18 cellular contexts compared by ENCODE assay signal in the genomic region with DNA sequence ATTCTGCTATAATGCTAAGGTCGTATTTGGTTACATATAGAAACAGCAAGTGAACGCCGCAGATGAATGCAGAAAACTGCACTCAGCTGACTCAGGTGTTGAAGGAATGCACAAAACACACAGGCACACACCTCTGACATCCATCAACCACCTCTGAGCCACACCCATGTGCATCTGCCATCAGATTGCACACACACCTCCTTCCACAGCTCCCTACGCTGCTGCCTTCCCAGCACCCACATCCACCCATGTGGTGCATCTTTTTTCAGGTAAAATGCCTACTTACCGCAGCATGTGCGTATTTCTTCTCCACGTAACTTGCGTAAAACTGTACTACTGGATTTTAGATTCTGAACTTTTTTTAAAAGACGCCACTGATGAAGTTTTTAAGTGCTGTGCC. TPM values are rescaled to one million over a fixed set of nuclear protein-coding genes. Genes with fewer than 3 reads are reported as not detected.
DNase-seq lines count a peak whose midpoint lies in the region; ATAC-seq and TF ChIP-seq lines count a peak whose summit lies in the region.
"Had no signal": no experiment of that assay in that cellular context is flagged by ENCODE, and none has a peak within 500 bp of the region (broad histone marks: within the 10 kb centered on the region; RNA-seq: fewer than 3 reads in every experiment).

No MANE protein-coding gene starts in this region.

- intact Hi-C loops in activated T-helper 2 cell treated with anti-CD3 and anti-CD28 coated beads, Interferon-gamma antibody, Interleukin-2, Interleukin-4, amounts not matched to agents 10 μg/mL and 5 μg/mL and 100 μg/mL, durations not matched to agents 14 hours and 24 hours and 36 hours (cut with micrococcal nuclease) = loop anchor here (10.0 kb wide), 1 partner anchor 276 kb away; no protein-coding TSS in a partner anchor
- intact Hi-C loops in left colon (cut with DNase I, micrococcal nuclease) (loop anchor here in 1 of 2 donors (10.0 kb wide), 1 partner anchor 66 kb away; no protein-coding TSS in a partner anchor), mammary epithelial cell (cut with micrococcal nuclease) (loop anchor here (10.0 kb wide), 1 partner anchor 766 kb away; the partner anchor contains the start of gene FGF18)

- 97% methylated on average over 9 of the region's 9 CpGs for WGBS in mammary epithelial cell (ENCODE audit: low coverage, missing lambda C conversion rate)

- H3K27ac Mint-ChIP-seq in stimulated activated naive CD8-positive, alpha-beta T cell treated with anti-CD3 and anti-CD28 coated beads, Interleukin-15, Interleukin-2, amounts not matched to agents 100 ng/mL and 50 ng/mL, for 24 hours = peak overlapping the region; percentile 95
- H3K27ac Mint-ChIP-seq in activated T-helper 2 cell treated with anti-CD3 and anti-CD28 coated beads, Interferon-gamma antibody, Interleukin-2, Interleukin-4, amounts not matched to agents 10 μg/mL and 5 μg/mL and 100 μg/mL, durations not matched to agents 14 hours and 24 hours and 36 hours = peak overlapping the region; percentile 75

- TF ChIP-seq CTCF in mammary epithelial cell (conservative IDR thresholded peaks at IDR 0.05 in 1 of 2, IDR thresholded peaks at IDR 0.05 in 1 of 2; ENCODE audit: extremely low read depth in 1 of 2, insufficient read depth in 1 of 2, low read depth in 1 of 2, low read length in 2 of 2) = no peak

- no peaks in the 10 kb centered on the region for H4K20me1 ChIP-seq in mammary epithelial cell (ENCODE audit: insufficient read depth, low read length)

- CTCF ChIA-PET in mammary epithelial cell (lab: Charles Lee; ENCODE audit: low non-redundant PET) = no interaction called here

- no peaks in the 10 kb centered on the region for H3K27me3 Mint-ChIP-seq in stimulated activated naive CD8-positive, alpha-beta T cell treated with anti-CD3 and anti-CD28 coated beads, Interleukin-15, Interleukin-2, amounts not matched to agents 100 ng/mL and 50 ng/mL, for 24 hours
- H3K27me3 Mint-ChIP-seq in activated T-helper 2 cell treated with anti-CD3 and anti-CD28 coated beads, Interferon-gamma antibody, Interleukin-2, Interleukin-4, amounts not matched to agents 10 μg/mL and 5 μg/mL and 100 μg/mL, durations not matched to agents 14 hours and 24 hours and 36 hours (ENCODE audit: low read depth) = no peaks in the 10 kb centered on the region

- H3K27me3 ChIP-seq in mammary epithelial cell (ENCODE audit: insufficient read depth, low read length) = no peaks in the 10 kb centered on the region
- H3K27me3 ChIP-seq: MG63 had no signal

- no peak overlapping the region for H3K4me2 ChIP-seq in mammary epithelial cell (ENCODE audit: insufficient read depth, low read depth, low read length)
- H3K4me2 ChIP-seq: smooth muscle cell had no signal

- in situ Hi-C loops in mammary epithelial cell (cut with MboI; ENCODE audit: low sequenced_read_pairs in 2 of 2) = loop anchor here (5.0 to 25.0 kb wide), 2 partner anchors 79 to 269 kb away; no protein-coding TSS in a partner anchor

- no peak for DNase-seq in stimulated activated naive CD8-positive, alpha-beta T cell treated with anti-CD3 and anti-CD28 coated beads, Interleukin-15, Interleukin-2, amounts not matched to agents 100 U/mL and 50 U/mL, for 24 hours
- DNase-seq in activated T-helper 2 cell treated with anti-CD3 and anti-CD28 coated beads, Interferon-gamma antibody, Interleukin-2, Interleukin-4, amounts not matched to agents 10 μg/mL and 5 μg/mL and 100 μg/mL, durations not matched to agents 14 hours and 24 hours and 36 hours (ENCODE audit: low spot score) = no peak
- DNase-seq in left colon (no peak), mammary epithelial cell (no peak), HuH-7 (ENCODE audit: low spot score) (no peak), DMS79 (lab: John Stamatoyannopoulos, UW) (no peak)
- DNase-seq: hypothalamus, MG63, NCI-H2171 treated with DMSO at 0.1 percent for 48 hours had no signal

- no peak overlapping the region for H2AFZ ChIP-seq in mammary epithelial cell (ENCODE audit: low read depth, low read length)

- peaks cover 100% of the 10 kb centered on the region for H3K79me2 ChIP-seq in mammary epithelial cell (ENCODE audit: insufficient read depth, low read length)

- no peaks in the 10 kb centered on the region for H3K9me3 ChIP-seq in mammary epithelial cell (replicated peaks; ENCODE audit: insufficient read depth, low read length)
- H3K9me3 ChIP-seq: thoracic aorta had no signal

- no peaks in the 10 kb centered on the region for H3K36me3 ChIP-seq in mammary epithelial cell (ENCODE audit: insufficient read depth, low read length)

- peaks cover 100% of the 10 kb centered on the region for H3K4me1 Mint-ChIP-seq in stimulated activated naive CD8-positive, alpha-beta T cell treated with anti-CD3 and anti-CD28 coated beads, Interleukin-15, Interleukin-2, amounts not matched to agents 100 ng/mL and 50 ng/mL, for 24 hours (ENCODE audit: low read depth)
- H3K4me1 Mint-ChIP-seq in activated T-helper 2 cell treated with anti-CD3 and anti-CD28 coated beads, Interferon-gamma antibody, Interleukin-2, Interleukin-4, amounts not matched to agents 10 μg/mL and 5 μg/mL and 100 μg/mL, durations not matched to agents 14 hours and 24 hours and 36 hours (ENCODE audit: low read depth) = peaks cover 73% of the 10 kb centered on the region

- H3K4me3 ChIP-seq in mammary epithelial cell (replicated peaks in 1 of 3; ENCODE audit: insufficient read depth in 1 of 3, low read depth in 2 of 3, low read length in 3 of 3) = no peak overlapping the region
- H3K4me3 ChIP-seq: MG63, smooth muscle cell, thoracic aorta had no signal

- no peaks in the 10 kb centered on the region for H3K9me3 Mint-ChIP-seq in stimulated activated naive CD8-positive, alpha-beta T cell treated with anti-CD3 and anti-CD28 coated beads, Interleukin-15, Interleukin-2, amounts not matched to agents 100 ng/mL and 50 ng/mL, for 24 hours
- H3K9me3 Mint-ChIP-seq in activated T-helper 2 cell treated with anti-CD3 and anti-CD28 coated beads, Interferon-gamma antibody, Interleukin-2, Interleukin-4, amounts not matched to agents 10 μg/mL and 5 μg/mL and 100 μg/mL, durations not matched to agents 14 hours and 24 hours and 36 hours = no peaks in the 10 kb centered on the region

- H3K4me1 ChIP-seq in mammary epithelial cell (ENCODE audit: insufficient read depth, low read length) = peaks cover 12% of the 10 kb centered on the region

- peaks cover 27% of the 10 kb centered on the region for H3K36me3 Mint-ChIP-seq in stimulated activated naive CD8-positive, alpha-beta T cell treated with anti-CD3 and anti-CD28 coated beads, Interleukin-15, Interleukin-2, amounts not matched to agents 100 ng/mL and 50 ng/mL, for 24 hours (ENCODE audit: low read depth)
- H3K36me3 Mint-ChIP-seq in activated T-helper 2 cell treated with anti-CD3 and anti-CD28 coated beads, Interferon-gamma antibody, Interleukin-2, Interleukin-4, amounts not matched to agents 10 μg/mL and 5 μg/mL and 100 μg/mL, durations not matched to agents 14 hours and 24 hours and 36 hours (ENCODE audit: low read depth) = peaks cover 62% of the 10 kb centered on the region

- ATAC-seq in stimulated activated naive CD8-positive, alpha-beta T cell treated with anti-CD3 and anti-CD28 coated beads, Interleukin-15, Interleukin-2, amounts not matched to agents 100 U/mL and 50 U/mL, for 24 hours = no peak
- ATAC-seq in left colon (peak; percentile 33), GM21526 (IDR thresholded peaks at IDR 0.05; ENCODE audit: low FRiP score, unreplicated experiment) (no peak)
- ATAC-seq: activated CD4-positive, CD25-positive, alpha-beta regulatory T cell treated with anti-CD3 and anti-CD28 coated beads, Interleukin-2, amount 50 U/mL, for 24 hours had no signal

- no TSS peak for BruUV-seq in mammary epithelial cell (replicated peaks; lab: Mats Ljungman, UMichigan)

- dilution Hi-C loops in mammary epithelial cell (cut with HindIII; ENCODE audit: low sequenced_read_pairs) = no loop called here

- no peak overlapping the region for H3K9ac ChIP-seq in mammary epithelial cell (ENCODE audit: insufficient read depth, low read length)

- H3K27ac ChIP-seq in mammary epithelial cell (ENCODE audit: insufficient read depth, low read depth, low read length) = no peak overlapping the region
- H3K27ac ChIP-seq: thoracic aorta had no signal

- H3K4me3 Mint-ChIP-seq in stimulated activated naive CD8-positive, alpha-beta T cell treated with anti-CD3 and anti-CD28 coated beads, Interleukin-15, Interleukin-2, amounts not matched to agents 100 ng/mL and 50 ng/mL, for 24 hours = peak overlapping the region; percentile 73
- peak overlapping the region; percentile 57 for H3K4me3 Mint-ChIP-seq in activated T-helper 2 cell treated with anti-CD3 and anti-CD28 coated beads, Interferon-gamma antibody, Interleukin-2, Interleukin-4, amounts not matched to agents 10 μg/mL and 5 μg/mL and 100 μg/mL, durations not matched to agents 14 hours and 24 hours and 36 hours (ENCODE audit: low read depth)

RNA-seq across cellular contexts. Expression of gene STK10, which starts 7.1 kb away (rescaled TPM):
- 102 and 105 TPM in 2 replicates for total RNA-seq in activated T-helper 2 cell treated with anti-CD3 and anti-CD28 coated beads, Interferon-gamma antibody, Interleukin-2, Interleukin-4, amounts not matched to agents 10 μg/mL and 5 μg/mL and 100 μg/mL, durations not matched to agents 14 hours and 24 hours and 36 hours
- 10 to 100 TPM; 32.6 to 35.7 TPM for total RNA-seq in left colon
- 10 to 100 TPM; 50.8 to 65.0 TPM for total RNA-seq in mammary epithelial cell
- polyA plus RNA-seq in mammary epithelial cell = 18.8 TPM
- polyA minus RNA-seq in mammary epithelial cell = 65.2 TPM

RNA-seq across cellular contexts. Expression of gene EFCAB9, which starts 13.0 kb away (rescaled TPM):
- total RNA-seq in activated T-helper 2 cell treated with anti-CD3 and anti-CD28 coated beads, Interferon-gamma antibody, Interleukin-2, Interleukin-4, amounts not matched to agents 10 μg/mL and 5 μg/mL and 100 μg/mL, durations not matched to agents 14 hours and 24 hours and 36 hours = not detected in 2 replicates
- not detected for total RNA-seq in left colon
- total RNA-seq in mammary epithelial cell = not detected
- not detected for polyA plus RNA-seq in mammary epithelial cell
- polyA minus RNA-seq in mammary epithelial cell = not detected
- total RNA-seq: cerebellum, lung microvascular endothelial cell, omental fat pad, smooth muscle cell, thoracic aorta had no signal
- polyA plus RNA-seq: AG04450, smooth muscle cell had no signal
